1 cellular context compared by ENCODE assay signal in genomic region chr2:60352491-60353405, GRCh38.
A peak's percentile ranks its signal among the peaks of the same experiment; 100 is the strongest.
TF ChIP-seq lines count a peak whose summit lies in the region.

No MANE protein-coding gene starts in this region.

TF ChIP-seq in GM12878, 131 proteins besides CTCF, POLR2A, EP300 and RAD21 (continued from another document):
- TF ChIP-seq, protein P1, sequence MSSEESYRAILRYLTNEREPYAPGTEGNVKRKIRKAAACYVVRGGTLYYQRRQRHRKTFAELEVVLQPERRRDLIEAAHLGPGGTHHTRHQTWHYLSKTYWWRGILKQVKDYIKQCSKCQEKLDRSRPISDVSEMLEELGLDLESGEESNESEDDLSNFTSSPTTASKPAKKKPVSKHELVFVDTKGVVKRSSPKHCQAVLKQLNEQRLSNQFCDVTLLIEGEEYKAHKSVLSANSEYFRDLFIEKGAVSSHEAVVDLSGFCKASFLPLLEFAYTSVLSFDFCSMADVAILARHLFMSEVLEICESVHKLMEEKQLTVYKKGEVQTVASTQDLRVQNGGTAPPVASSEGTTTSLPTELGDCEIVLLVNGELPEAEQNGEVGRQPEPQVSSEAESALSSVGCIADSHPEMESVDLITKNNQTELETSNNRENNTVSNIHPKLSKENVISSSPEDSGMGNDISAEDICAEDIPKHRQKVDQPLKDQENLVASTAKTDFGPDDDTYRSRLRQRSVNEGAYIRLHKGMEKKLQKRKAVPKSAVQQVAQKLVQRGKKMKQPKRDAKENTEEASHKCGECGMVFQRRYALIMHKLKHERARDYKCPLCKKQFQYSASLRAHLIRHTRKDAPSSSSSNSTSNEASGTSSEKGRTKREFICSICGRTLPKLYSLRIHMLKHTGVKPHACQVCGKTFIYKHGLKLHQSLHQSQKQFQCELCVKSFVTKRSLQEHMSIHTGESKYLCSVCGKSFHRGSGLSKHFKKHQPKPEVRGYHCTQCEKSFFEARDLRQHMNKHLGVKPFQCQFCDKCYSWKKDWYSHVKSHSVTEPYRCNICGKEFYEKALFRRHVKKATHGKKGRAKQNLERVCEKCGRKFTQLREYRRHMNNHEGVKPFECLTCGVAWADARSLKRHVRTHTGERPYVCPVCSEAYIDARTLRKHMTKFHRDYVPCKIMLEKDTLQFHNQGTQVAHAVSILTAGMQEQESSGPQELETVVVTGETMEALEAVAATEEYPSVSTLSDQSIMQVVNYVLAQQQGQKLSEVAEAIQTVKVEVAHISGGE (CRISPR knock-in tag; IDR thresholded peaks at IDR 0.05), result no peak
- no peak for TF ChIP-seq IRF4 (IDR thresholded peaks at IDR 0.05; ENCODE audit: low read depth, low read length)
- TF ChIP-seq STAT3 (IDR thresholded peaks at IDR 0.05; ENCODE audit: low read depth, low read length), result no peak
- TF ChIP-seq DPF2 (IDR thresholded peaks at IDR 0.05), result no peak
- TF ChIP-seq GABPA (IDR thresholded peaks at IDR 0.05; ENCODE audit: low read depth), result no peak
- TF ChIP-seq NR2C1 (IDR thresholded peaks at IDR 0.05), result no peak
- 0 out of 2 replicates have a peak, but pooled peaks have one; percentile 11 for TF ChIP-seq PAX5 (IDR thresholded peaks at IDR 0.05; ENCODE audit: borderline replicate concordance, low read depth, low read length)
- no peak for TF ChIP-seq PKNOX1 (IDR thresholded peaks at IDR 0.05)
- TF ChIP-seq SP1 (IDR thresholded peaks at IDR 0.05; ENCODE audit: low read depth, low read length), result no peak
- TF ChIP-seq SMAD5 (IDR thresholded peaks at IDR 0.05; ENCODE audit: low read depth), result no peak
- peak; percentile 48; the same call in 1 of the 2 replicates for TF ChIP-seq MTA3 (IDR thresholded peaks at IDR 0.05; ENCODE audit: borderline replicate concordance, low read length)
- TF ChIP-seq, protein P2, sequence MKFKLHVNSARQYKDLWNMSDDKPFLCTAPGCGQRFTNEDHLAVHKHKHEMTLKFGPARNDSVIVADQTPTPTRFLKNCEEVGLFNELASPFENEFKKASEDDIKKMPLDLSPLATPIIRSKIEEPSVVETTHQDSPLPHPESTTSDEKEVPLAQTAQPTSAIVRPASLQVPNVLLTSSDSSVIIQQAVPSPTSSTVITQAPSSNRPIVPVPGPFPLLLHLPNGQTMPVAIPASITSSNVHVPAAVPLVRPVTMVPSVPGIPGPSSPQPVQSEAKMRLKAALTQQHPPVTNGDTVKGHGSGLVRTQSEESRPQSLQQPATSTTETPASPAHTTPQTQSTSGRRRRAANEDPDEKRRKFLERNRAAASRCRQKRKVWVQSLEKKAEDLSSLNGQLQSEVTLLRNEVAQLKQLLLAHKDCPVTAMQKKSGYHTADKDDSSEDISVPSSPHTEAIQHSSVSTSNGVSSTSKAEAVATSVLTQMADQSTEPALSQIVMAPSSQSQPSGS (IDR thresholded peaks at IDR 0.05; ENCODE audit: low read length), result no peak
- TF ChIP-seq MEF2B (IDR thresholded peaks at IDR 0.05; ENCODE audit: partially characterized antibody, poor library complexity, severe bottlenecking), result peak; percentile 53
- TF ChIP-seq POU2F2 (IDR thresholded peaks at IDR 0.05; ENCODE audit: borderline replicate concordance, low read depth, low read length), result 0 out of 3 replicates have a peak, but pooled peaks have one; percentile 28
- TF ChIP-seq BCL11A (IDR thresholded peaks at IDR 0.05; ENCODE audit: low read depth, low read length), result no peak
- TF ChIP-seq TBL1XR1 (IDR thresholded peaks at IDR 0.05; ENCODE audit: low read depth, low read length), result 0 out of 2 replicates have a peak, but pooled peaks have one; percentile 29
- TF ChIP-seq HDAC2 (IDR thresholded peaks at IDR 0.05), result no peak
- TF ChIP-seq, protein P3, sequence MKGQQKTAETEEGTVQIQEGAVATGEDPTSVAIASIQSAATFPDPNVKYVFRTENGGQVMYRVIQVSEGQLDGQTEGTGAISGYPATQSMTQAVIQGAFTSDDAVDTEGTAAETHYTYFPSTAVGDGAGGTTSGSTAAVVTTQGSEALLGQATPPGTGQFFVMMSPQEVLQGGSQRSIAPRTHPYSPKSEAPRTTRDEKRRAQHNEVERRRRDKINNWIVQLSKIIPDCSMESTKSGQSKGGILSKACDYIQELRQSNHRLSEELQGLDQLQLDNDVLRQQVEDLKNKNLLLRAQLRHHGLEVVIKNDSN (IDR thresholded peaks at IDR 0.05; ENCODE audit: borderline replicate concordance, extremely low read length, insufficient read depth, low read depth, low read length), result peak; percentile 34
- no peak for TF ChIP-seq RAD51 (IDR thresholded peaks at IDR 0.05)
TF ChIP-seq in GM12878: peak in this region for 10.
